ENCODE assay signal across 34 cellular contexts in the genomic region with DNA sequence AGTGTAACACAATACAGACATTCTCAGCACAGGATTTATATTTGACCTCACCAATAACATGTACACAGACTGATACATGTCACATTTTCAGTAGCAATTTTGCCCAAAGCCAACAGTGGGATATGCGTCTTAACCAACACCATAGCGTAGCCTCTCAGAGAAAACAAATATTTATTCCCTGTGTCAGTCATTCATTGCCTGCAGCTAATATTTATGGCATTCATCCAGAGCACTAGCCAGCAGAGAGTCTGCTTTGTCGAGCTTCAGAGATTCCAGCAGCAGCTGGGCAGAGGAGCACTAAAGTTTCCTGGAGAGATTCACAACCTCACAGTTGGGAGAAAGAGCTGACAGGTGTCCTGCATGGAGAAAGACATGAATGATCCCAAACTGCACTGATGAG.
DNase-seq lines count a peak whose midpoint lies in the region; FAIRE-seq and TF ChIP-seq lines count a peak whose summit lies in the region.
"Had no signal": no experiment of that assay in that cellular context is flagged by ENCODE, and none has a peak within 500 bp of the region (broad histone marks: within the 10 kb centered on the region; RNA-seq: fewer than 3 reads in every experiment).

No MANE protein-coding gene starts in this region.

- no peak for TF ChIP-seq POLR2A in Peyer's patch (IDR thresholded peaks at IDR 0.05)

- CTCF ChIA-PET in CD4-positive, alpha-beta memory T cell (lab: Charles Lee; ENCODE audit: partially characterized antibody), result no interaction called here

- H3K36me3 ChIP-seq in bronchial epithelial cell (ENCODE audit: control insufficient read depth, insufficient read depth, low read length) (no peaks in the 10 kb centered on the region), Peyer's patch (no peaks in the 10 kb centered on the region)
- H3K36me3 ChIP-seq in CD4-positive, alpha-beta memory T cell (ENCODE audit: insufficient read depth, low read length), result no peaks in the 10 kb centered on the region
- H3K36me3 ChIP-seq: ascending aorta, gastroesophageal sphincter, HAP-1, ovary, tibial nerve had no signal

- no peaks in the 10 kb centered on the region for H3K27me3 ChIP-seq in bronchial epithelial cell (ENCODE audit: control insufficient read depth, insufficient read depth, low read length)
- no peaks in the 10 kb centered on the region for H3K27me3 ChIP-seq in Peyer's patch
- H3K27me3 ChIP-seq in CD4-positive, alpha-beta memory T cell (ENCODE audit: insufficient read depth, low read length), result no peaks in the 10 kb centered on the region
- H3K27me3 ChIP-seq: ascending aorta, gastroesophageal sphincter, ovary, tibial nerve had no signal

- intact Hi-C loops in CD4-positive, alpha-beta memory T cell (cut with micrococcal nuclease), result no loop called here

- no peaks in the 10 kb centered on the region for H3K9me3 Mint-ChIP-seq in CD4-positive, alpha-beta memory T cell
- H3K9me3 Mint-ChIP-seq: activated naive CD8-positive, alpha-beta T cell treated with anti-CD3 and anti-CD28 coated beads, Interleukin-2, amount 10 ng/mL, durations not matched to agents 7 days and 5 days; activated T-cell treated with anti-CD3 and anti-CD28 coated beads, Interleukin-2, amount 50 U/mL, for 4 hours; CD4-positive, alpha-beta T cell; dendritic cell treated with granulocyte-macrophage colony-stimulating factor and Interleukin-4, amounts not matched to agents 40 ng/mL and 50 ng/mL, for 4 days; nephron; stimulated activated effector memory CD8-positive, alpha-beta T cell treated with anti-CD3 and anti-CD28 coated beads, Interleukin-12 subunit alpha, Interleukin-12 subunit beta, amount 100 ng/mL, for 72 hours; T-helper 1 cell treated with Interleukin-12 subunit alpha and Interleukin-12 subunit beta and Interleukin-4 antibody, amounts not matched to agents 30 μg/mL and 1 μg/mL, for 36 hours had no signal

- no peaks in the 10 kb centered on the region for H3K9me3 ChIP-seq in Peyer's patch
- H3K9me3 ChIP-seq in CD4-positive, alpha-beta memory T cell (ENCODE audit: control insufficient read depth in 1 of 2, low read length in 2 of 2), result no peaks in the 10 kb centered on the region
- H3K9me3 ChIP-seq: ascending aorta, gastroesophageal sphincter, HAP-1, mucosa of descending colon, ovary, tibial nerve had no signal

- H3K4me3 ChIP-seq in bronchial epithelial cell (ENCODE audit: low read depth, low read length) (no peak overlapping the region), Peyer's patch (no peak overlapping the region), coronary artery (no peak overlapping the region)
- no peak overlapping the region for H3K4me3 ChIP-seq in CD4-positive, alpha-beta memory T cell (ENCODE audit: low read length in 2 of 2)
- H3K4me3 ChIP-seq: ascending aorta, gastroesophageal sphincter, HAP-1, hepatocyte, lung, mucosa of descending colon, ovary, SK-N-MC, tibial nerve had no signal

- no peak overlapping the region for H3K4me3 Mint-ChIP-seq in CD4-positive, alpha-beta memory T cell
- H3K4me3 Mint-ChIP-seq: activated CD8-positive, alpha-beta memory T cell treated with anti-CD3 and anti-CD28 coated beads, Interleukin-2, amount 10 ng/mL, durations not matched to agents 7 days and 5 days; activated naive CD8-positive, alpha-beta T cell treated with anti-CD3 and anti-CD28 coated beads, Interleukin-2, amount 10 ng/mL, durations not matched to agents 7 days and 5 days; activated T-cell treated with anti-CD3 and anti-CD28 coated beads, Interleukin-2, amount 50 U/mL, for 4 hours; CD4-positive, alpha-beta T cell; dendritic cell treated with granulocyte-macrophage colony-stimulating factor and Interleukin-4, amounts not matched to agents 40 ng/mL and 50 ng/mL, for 4 days; nephron; stimulated activated effector memory CD8-positive, alpha-beta T cell treated with anti-CD3 and anti-CD28 coated beads, Interleukin-12 subunit alpha, Interleukin-12 subunit beta, amount 100 ng/mL, for 72 hours; T-helper 1 cell treated with Interleukin-12 subunit alpha and Interleukin-12 subunit beta and Interleukin-4 antibody, amounts not matched to agents 30 μg/mL and 1 μg/mL, for 36 hours had no signal

- H3K27ac ChIP-seq in Peyer's patch (no peak overlapping the region), coronary artery (no peak overlapping the region)
- no peak overlapping the region for H3K27ac ChIP-seq in CD4-positive, alpha-beta memory T cell (ENCODE audit: low read depth, low read length)
- H3K27ac ChIP-seq: ascending aorta, gastroesophageal sphincter, hepatocyte, ovary, SK-N-MC, tibial nerve had no signal

- H3K27me3 Mint-ChIP-seq in CD4-positive, alpha-beta memory T cell, result no peaks in the 10 kb centered on the region
- H3K27me3 Mint-ChIP-seq: activated CD8-positive, alpha-beta memory T cell treated with anti-CD3 and anti-CD28 coated beads, Interleukin-2, amount 10 ng/mL, durations not matched to agents 7 days and 5 days; activated naive CD8-positive, alpha-beta T cell treated with anti-CD3 and anti-CD28 coated beads, Interleukin-2, amount 10 ng/mL, durations not matched to agents 7 days and 5 days; dendritic cell treated with granulocyte-macrophage colony-stimulating factor and Interleukin-4, amounts not matched to agents 40 ng/mL and 50 ng/mL, for 4 days had no signal

- no peaks in the 10 kb centered on the region for H3K4me1 Mint-ChIP-seq in CD4-positive, alpha-beta memory T cell
- H3K4me1 Mint-ChIP-seq: activated CD8-positive, alpha-beta memory T cell treated with anti-CD3 and anti-CD28 coated beads, Interleukin-2, amount 10 ng/mL, durations not matched to agents 7 days and 5 days; activated naive CD8-positive, alpha-beta T cell treated with anti-CD3 and anti-CD28 coated beads, Interleukin-2, amount 10 ng/mL, durations not matched to agents 7 days and 5 days; stimulated activated effector memory CD8-positive, alpha-beta T cell treated with anti-CD3 and anti-CD28 coated beads, Interleukin-12 subunit alpha, Interleukin-12 subunit beta, amount 100 ng/mL, for 72 hours had no signal

- peak; percentile 94 for FAIRE-seq in bronchial epithelial cell (lab: Jason Lieb, UNC)
- FAIRE-seq: GM12891 had no signal

- DNase-seq in NCI-H748 (lab: John Stamatoyannopoulos, UW; ENCODE audit: unreplicated experiment) (peak; percentile 32), NCI-H748 treated with DMSO at 0.1 percent for 48 hours (lab: John Stamatoyannopoulos, UW) (no peak), NCI-H2029 treated with DMSO at 0.1 percent for 48 hours (lab: John Stamatoyannopoulos, UW) (peak; percentile 91), bronchial epithelial cell (ENCODE audit: low read depth) (peak; percentile 87), renal cortical epithelial cell (ENCODE audit: low read depth) (peak; percentile 70), Peyer's patch (no peak), coronary artery (ENCODE audit: low spot score) (no peak)
- DNase-seq in CD4-positive, alpha-beta memory T cell, result no peak
- DNase-seq: activated CD4-positive, CD25-positive, alpha-beta regulatory T cell; activated CD8-positive, alpha-beta memory T cell treated with anti-CD3 and anti-CD28 coated beads, Interleukin-2, amount 10 ng/mL, durations not matched to agents 7 days and 5 days; activated gamma-delta T cell; activated naive CD8-positive, alpha-beta T cell treated with anti-CD3 and anti-CD28 coated beads, Interleukin-2, amount 10 ng/mL, durations not matched to agents 7 days and 5 days; activated T-cell treated with anti-CD3 and anti-CD28 coated beads, Interleukin-2, amount 50 U/mL, for 4 hours; caudate nucleus; CD4-positive, alpha-beta T cell; KG1; left cardiac atrium; mucosa of descending colon; NCI-H187; NCI-H2227 treated with DMSO at 0.1 percent for 48 hours; ovary; stimulated activated CD4-positive, alpha-beta T cell treated with anti-CD3 and anti-CD28 coated beads, Interleukin-15, amount 100 ng/mL, for 24 hours had no signal

- H3K4me1 ChIP-seq in Peyer's patch, result no peaks in the 10 kb centered on the region
- H3K4me1 ChIP-seq in CD4-positive, alpha-beta memory T cell (ENCODE audit: insufficient read depth, low read length), result no peaks in the 10 kb centered on the region
- H3K4me1 ChIP-seq: ascending aorta, gastroesophageal sphincter, HAP-1, tibial nerve had no signal

- no peaks in the 10 kb centered on the region for H3K36me3 Mint-ChIP-seq in CD4-positive, alpha-beta memory T cell
- H3K36me3 Mint-ChIP-seq: activated CD8-positive, alpha-beta memory T cell treated with anti-CD3 and anti-CD28 coated beads, Interleukin-2, amount 10 ng/mL, durations not matched to agents 7 days and 5 days; activated naive CD8-positive, alpha-beta T cell treated with anti-CD3 and anti-CD28 coated beads, Interleukin-2, amount 10 ng/mL, durations not matched to agents 7 days and 5 days; stimulated activated effector memory CD8-positive, alpha-beta T cell treated with anti-CD3 and anti-CD28 coated beads, Interleukin-12 subunit alpha, Interleukin-12 subunit beta, amount 100 ng/mL, for 72 hours had no signal

- POLR2A ChIA-PET in CD4-positive, alpha-beta memory T cell (lab: Charles Lee; ENCODE audit: partially characterized antibody), result no interaction called here

- no peak overlapping the region for H3K27ac Mint-ChIP-seq in CD4-positive, alpha-beta memory T cell
- H3K27ac Mint-ChIP-seq: activated CD8-positive, alpha-beta memory T cell treated with anti-CD3 and anti-CD28 coated beads, Interleukin-2, amount 10 ng/mL, durations not matched to agents 7 days and 5 days; activated naive CD8-positive, alpha-beta T cell treated with anti-CD3 and anti-CD28 coated beads, Interleukin-2, amount 10 ng/mL, durations not matched to agents 7 days and 5 days; CD4-positive, alpha-beta T cell; dendritic cell treated with granulocyte-macrophage colony-stimulating factor and Interleukin-4, amounts not matched to agents 40 ng/mL and 50 ng/mL, for 4 days; nephron; stimulated activated effector memory CD8-positive, alpha-beta T cell treated with anti-CD3 and anti-CD28 coated beads, Interleukin-12 subunit alpha, Interleukin-12 subunit beta, amount 100 ng/mL, for 72 hours; T-helper 1 cell treated with Interleukin-12 subunit alpha and Interleukin-12 subunit beta and Interleukin-4 antibody, amounts not matched to agents 30 μg/mL and 1 μg/mL, for 36 hours had no signal

- TF ChIP-seq CTCF in bronchial epithelial cell (IDR thresholded peaks at IDR 0.05; ENCODE audit: insufficient read depth, low read length, severe bottlenecking) (no peak), Peyer's patch (IDR thresholded peaks at IDR 0.05) (no peak), coronary artery (IDR thresholded peaks at IDR 0.05) (no peak)

Comparison
In these comparisons a context has a peak if more than half of its experiments do, and no peak if none do; other contexts are left out.
1. DNase-seq: peak in NCI-H748 (single experiment), NCI-H2029 treated with DMSO at 0.1 percent for 48 hours (single experiment), bronchial epithelial cell (single experiment) and renal cortical epithelial cell (single experiment); none in NCI-H748 treated with DMSO at 0.1 percent for 48 hours (single experiment), Peyer's patch (0 of 3), CD4-positive, alpha-beta memory T cell (0 of 5) and coronary artery (single experiment).